ENCODE assay signal across 1 cellular context in the genomic region with DNA sequence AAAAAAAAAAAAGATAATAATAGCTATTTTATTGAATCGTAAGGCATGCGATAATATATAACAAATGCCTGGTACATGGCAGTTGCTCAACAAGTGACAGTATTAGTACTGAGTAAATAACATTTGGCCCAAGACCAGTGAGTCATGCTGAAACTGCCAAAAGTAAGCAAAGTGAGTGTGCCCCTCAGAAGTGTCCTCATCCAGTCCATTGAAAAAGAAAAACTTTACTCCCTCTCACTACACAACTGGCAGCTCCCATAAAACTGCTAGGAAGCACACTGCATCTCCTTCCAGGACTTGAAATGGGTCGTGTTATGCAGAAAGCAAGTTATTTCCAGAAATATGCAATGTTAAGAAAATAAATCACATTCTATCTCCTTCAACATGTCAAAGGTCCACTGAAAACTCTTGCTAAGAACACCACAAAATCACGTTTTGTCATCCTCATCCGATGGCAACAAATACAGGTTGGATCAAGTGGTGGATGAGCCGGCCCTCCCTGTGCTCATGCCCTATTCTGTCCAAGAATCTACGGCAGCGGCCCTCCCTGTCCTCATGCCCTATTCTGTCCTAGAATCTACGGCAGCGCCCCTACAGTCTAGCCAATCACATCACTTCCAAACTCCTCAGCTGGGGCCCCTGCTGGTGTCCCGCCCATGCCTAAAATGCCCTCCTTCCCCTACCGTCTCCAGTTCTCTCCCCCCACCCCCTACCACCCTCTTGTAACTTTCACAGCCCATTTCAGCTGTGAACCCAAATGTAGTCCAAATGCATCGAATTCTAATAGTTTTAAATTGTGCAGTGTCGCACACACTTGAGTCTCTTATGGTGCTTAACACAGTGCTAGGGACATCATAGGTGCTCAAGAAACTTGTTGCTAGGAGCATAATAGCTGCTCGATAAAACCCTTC.
TF ChIP-seq lines count a peak whose summit lies in the region.

No MANE protein-coding gene starts in this region.

TF ChIP-seq in HepG2, 621 proteins besides CTCF, POLR2A, EP300 and RAD21 (continued from another document and continues in another):
- TF ChIP-seq, protein P1, sequence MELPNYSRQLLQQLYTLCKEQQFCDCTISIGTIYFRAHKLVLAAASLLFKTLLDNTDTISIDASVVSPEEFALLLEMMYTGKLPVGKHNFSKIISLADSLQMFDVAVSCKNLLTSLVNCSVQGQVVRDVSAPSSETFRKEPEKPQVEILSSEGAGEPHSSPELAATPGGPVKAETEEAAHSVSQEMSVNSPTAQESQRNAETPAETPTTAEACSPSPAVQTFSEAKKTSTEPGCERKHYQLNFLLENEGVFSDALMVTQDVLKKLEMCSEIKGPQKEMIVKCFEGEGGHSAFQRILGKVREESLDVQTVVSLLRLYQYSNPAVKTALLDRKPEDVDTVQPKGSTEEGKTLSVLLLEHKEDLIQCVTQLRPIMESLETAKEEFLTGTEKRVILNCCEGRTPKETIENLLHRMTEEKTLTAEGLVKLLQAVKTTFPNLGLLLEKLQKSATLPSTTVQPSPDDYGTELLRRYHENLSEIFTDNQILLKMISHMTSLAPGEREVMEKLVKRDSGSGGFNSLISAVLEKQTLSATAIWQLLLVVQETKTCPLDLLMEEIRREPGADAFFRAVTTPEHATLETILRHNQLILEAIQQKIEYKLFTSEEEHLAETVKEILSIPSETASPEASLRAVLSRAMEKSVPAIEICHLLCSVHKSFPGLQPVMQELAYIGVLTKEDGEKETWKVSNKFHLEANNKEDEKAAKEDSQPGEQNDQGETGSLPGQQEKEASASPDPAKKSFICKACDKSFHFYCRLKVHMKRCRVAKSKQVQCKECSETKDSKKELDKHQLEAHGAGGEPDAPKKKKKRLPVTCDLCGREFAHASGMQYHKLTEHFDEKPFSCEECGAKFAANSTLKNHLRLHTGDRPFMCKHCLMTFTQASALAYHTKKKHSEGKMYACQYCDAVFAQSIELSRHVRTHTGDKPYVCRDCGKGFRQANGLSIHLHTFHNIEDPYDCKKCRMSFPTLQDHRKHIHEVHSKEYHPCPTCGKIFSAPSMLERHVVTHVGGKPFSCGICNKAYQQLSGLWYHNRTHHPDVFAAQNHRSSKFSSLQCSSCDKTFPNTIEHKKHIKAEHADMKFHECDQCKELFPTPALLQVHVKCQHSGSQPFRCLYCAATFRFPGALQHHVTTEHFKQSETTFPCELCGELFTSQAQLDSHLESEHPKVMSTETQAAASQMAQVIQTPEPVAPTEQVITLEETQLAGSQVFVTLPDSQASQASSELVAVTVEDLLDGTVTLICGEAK (IDR thresholded peaks at IDR 0.05): peak; percentile 91
- TF ChIP-seq, protein P1 (CRISPR knock-in tag; IDR thresholded peaks at IDR 0.05): peak; percentile 98
- TF ChIP-seq ETV5 (CRISPR knock-in tag; IDR thresholded peaks at IDR 0.05; ENCODE audit: borderline replicate concordance) (peak; percentile 24; the same call in 1 of the 2 replicates), NFIC (IDR thresholded peaks at IDR 0.05; ENCODE audit: low read length) (peak; percentile 56; the same call in 1 of the 2 replicates), RBM22 (optimal IDR thresholded peaks at IDR 0.05; ENCODE audit: low read length) (no peak), SNAPC2 (CRISPR knock-in tag; IDR thresholded peaks at IDR 0.05) (no peak), ZNF12 (CRISPR knock-in tag; IDR thresholded peaks at IDR 0.05) (peak; percentile 66; the same call in 1 of the 2 replicates), TCF12 (IDR thresholded peaks at IDR 0.05) (no peak), TCF12 (CRISPR knock-in tag; IDR thresholded peaks at IDR 0.05) (no peak), MZF1 (CRISPR knock-in tag; IDR thresholded peaks at IDR 0.05; ENCODE audit: borderline replicate concordance) (no peak), SIN3A (IDR thresholded peaks at IDR 0.05; ENCODE audit: borderline replicate concordance, low read depth, low read length) (0 out of 2 replicates have a peak, but pooled peaks have one; percentile 53), ZNF24 (IDR thresholded peaks at IDR 0.05) (0 out of 2 replicates have a peak, but pooled peaks have one; percentile 39), HDAC1 (CRISPR knock-in tag; IDR thresholded peaks at IDR 0.05) (peak; percentile 53), ZNF614 (CRISPR knock-in tag; IDR thresholded peaks at IDR 0.05; ENCODE audit: borderline replicate concordance) (0 out of 2 replicates have a peak, but pooled peaks have one; percentile 47), NR2C2 (CRISPR knock-in tag; IDR thresholded peaks at IDR 0.05; ENCODE audit: borderline replicate concordance) (no peak), SP1 (IDR thresholded peaks at IDR 0.05) (no peak), SP1 (CRISPR knock-in tag; IDR thresholded peaks at IDR 0.05) (0 out of 2 replicates have a peak, but pooled peaks have one; percentile 6), PHF5A (CRISPR knock-in tag; IDR thresholded peaks at IDR 0.05; ENCODE audit: low read depth, unreplicated experiment) (no peak), RARA (CRISPR knock-in tag; IDR thresholded peaks at IDR 0.05) (peak; percentile 58), MYNN (CRISPR knock-in tag; IDR thresholded peaks at IDR 0.05; ENCODE audit: low read depth) (no peak), SKI (IDR thresholded peaks at IDR 0.05; ENCODE audit: partially characterized antibody) (no peak), ZNF136 (CRISPR knock-in tag; IDR thresholded peaks at IDR 0.05; ENCODE audit: low read depth) (no peak)
- TF ChIP-seq, protein P2, sequence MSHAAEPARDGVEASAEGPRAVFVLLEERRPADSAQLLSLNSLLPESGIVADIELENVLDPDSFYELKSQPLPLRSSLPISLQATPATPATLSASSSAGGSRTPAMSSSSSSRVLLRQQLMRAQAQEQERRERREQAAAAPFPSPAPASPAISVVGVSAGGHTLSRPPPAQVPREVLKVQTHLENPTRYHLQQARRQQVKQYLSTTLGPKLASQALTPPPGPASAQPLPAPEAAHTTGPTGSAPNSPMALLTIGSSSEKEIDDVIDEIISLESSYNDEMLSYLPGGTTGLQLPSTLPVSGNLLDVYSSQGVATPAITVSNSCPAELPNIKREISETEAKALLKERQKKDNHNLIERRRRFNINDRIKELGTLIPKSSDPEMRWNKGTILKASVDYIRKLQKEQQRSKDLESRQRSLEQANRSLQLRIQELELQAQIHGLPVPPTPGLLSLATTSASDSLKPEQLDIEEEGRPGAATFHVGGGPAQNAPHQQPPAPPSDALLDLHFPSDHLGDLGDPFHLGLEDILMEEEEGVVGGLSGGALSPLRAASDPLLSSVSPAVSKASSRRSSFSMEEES (CRISPR knock-in tag; IDR thresholded peaks at IDR 0.05): 0 out of 2 replicates have a peak, but pooled peaks have one; percentile 35
- TF ChIP-seq, protein P3, sequence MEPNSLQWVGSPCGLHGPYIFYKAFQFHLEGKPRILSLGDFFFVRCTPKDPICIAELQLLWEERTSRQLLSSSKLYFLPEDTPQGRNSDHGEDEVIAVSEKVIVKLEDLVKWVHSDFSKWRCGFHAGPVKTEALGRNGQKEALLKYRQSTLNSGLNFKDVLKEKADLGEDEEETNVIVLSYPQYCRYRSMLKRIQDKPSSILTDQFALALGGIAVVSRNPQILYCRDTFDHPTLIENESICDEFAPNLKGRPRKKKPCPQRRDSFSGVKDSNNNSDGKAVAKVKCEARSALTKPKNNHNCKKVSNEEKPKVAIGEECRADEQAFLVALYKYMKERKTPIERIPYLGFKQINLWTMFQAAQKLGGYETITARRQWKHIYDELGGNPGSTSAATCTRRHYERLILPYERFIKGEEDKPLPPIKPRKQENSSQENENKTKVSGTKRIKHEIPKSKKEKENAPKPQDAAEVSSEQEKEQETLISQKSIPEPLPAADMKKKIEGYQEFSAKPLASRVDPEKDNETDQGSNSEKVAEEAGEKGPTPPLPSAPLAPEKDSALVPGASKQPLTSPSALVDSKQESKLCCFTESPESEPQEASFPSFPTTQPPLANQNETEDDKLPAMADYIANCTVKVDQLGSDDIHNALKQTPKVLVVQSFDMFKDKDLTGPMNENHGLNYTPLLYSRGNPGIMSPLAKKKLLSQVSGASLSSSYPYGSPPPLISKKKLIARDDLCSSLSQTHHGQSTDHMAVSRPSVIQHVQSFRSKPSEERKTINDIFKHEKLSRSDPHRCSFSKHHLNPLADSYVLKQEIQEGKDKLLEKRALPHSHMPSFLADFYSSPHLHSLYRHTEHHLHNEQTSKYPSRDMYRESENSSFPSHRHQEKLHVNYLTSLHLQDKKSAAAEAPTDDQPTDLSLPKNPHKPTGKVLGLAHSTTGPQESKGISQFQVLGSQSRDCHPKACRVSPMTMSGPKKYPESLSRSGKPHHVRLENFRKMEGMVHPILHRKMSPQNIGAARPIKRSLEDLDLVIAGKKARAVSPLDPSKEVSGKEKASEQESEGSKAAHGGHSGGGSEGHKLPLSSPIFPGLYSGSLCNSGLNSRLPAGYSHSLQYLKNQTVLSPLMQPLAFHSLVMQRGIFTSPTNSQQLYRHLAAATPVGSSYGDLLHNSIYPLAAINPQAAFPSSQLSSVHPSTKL (CRISPR knock-in tag; IDR thresholded peaks at IDR 0.05): peak; percentile 87
- TF ChIP-seq, protein P4, sequence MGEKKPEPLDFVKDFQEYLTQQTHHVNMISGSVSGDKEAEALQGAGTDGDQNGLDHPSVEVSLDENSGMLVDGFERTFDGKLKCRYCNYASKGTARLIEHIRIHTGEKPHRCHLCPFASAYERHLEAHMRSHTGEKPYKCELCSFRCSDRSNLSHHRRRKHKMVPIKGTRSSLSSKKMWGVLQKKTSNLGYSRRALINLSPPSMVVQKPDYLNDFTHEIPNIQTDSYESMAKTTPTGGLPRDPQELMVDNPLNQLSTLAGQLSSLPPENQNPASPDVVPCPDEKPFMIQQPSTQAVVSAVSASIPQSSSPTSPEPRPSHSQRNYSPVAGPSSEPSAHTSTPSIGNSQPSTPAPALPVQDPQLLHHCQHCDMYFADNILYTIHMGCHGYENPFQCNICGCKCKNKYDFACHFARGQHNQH (CRISPR knock-in tag; IDR thresholded peaks at IDR 0.05): 0 out of 2 replicates have a peak, but pooled peaks have one; percentile 52
- TF ChIP-seq, protein P5, sequence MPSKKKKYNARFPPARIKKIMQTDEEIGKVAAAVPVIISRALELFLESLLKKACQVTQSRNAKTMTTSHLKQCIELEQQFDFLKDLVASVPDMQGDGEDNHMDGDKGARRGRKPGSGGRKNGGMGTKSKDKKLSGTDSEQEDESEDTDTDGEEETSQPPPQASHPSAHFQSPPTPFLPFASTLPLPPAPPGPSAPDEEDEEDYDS (CRISPR knock-in tag; IDR thresholded peaks at IDR 0.05): 0 out of 2 replicates have a peak, but pooled peaks have one; percentile 31
- TF ChIP-seq, protein P6, sequence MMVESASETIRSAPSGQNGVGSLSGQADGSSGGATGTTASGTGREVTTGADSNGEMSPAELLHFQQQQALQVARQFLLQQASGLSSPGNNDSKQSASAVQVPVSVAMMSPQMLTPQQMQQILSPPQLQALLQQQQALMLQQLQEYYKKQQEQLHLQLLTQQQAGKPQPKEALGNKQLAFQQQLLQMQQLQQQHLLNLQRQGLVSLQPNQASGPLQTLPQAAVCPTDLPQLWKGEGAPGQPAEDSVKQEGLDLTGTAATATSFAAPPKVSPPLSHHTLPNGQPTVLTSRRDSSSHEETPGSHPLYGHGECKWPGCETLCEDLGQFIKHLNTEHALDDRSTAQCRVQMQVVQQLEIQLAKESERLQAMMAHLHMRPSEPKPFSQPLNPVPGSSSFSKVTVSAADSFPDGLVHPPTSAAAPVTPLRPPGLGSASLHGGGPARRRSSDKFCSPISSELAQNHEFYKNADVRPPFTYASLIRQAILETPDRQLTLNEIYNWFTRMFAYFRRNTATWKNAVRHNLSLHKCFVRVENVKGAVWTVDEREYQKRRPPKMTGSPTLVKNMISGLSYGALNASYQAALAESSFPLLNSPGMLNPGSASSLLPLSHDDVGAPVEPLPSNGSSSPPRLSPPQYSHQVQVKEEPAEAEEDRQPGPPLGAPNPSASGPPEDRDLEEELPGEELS (CRISPR knock-in tag; IDR thresholded peaks at IDR 0.05): peak; percentile 51; the same call in 1 of the 2 replicates
- TF ChIP-seq, protein P7, sequence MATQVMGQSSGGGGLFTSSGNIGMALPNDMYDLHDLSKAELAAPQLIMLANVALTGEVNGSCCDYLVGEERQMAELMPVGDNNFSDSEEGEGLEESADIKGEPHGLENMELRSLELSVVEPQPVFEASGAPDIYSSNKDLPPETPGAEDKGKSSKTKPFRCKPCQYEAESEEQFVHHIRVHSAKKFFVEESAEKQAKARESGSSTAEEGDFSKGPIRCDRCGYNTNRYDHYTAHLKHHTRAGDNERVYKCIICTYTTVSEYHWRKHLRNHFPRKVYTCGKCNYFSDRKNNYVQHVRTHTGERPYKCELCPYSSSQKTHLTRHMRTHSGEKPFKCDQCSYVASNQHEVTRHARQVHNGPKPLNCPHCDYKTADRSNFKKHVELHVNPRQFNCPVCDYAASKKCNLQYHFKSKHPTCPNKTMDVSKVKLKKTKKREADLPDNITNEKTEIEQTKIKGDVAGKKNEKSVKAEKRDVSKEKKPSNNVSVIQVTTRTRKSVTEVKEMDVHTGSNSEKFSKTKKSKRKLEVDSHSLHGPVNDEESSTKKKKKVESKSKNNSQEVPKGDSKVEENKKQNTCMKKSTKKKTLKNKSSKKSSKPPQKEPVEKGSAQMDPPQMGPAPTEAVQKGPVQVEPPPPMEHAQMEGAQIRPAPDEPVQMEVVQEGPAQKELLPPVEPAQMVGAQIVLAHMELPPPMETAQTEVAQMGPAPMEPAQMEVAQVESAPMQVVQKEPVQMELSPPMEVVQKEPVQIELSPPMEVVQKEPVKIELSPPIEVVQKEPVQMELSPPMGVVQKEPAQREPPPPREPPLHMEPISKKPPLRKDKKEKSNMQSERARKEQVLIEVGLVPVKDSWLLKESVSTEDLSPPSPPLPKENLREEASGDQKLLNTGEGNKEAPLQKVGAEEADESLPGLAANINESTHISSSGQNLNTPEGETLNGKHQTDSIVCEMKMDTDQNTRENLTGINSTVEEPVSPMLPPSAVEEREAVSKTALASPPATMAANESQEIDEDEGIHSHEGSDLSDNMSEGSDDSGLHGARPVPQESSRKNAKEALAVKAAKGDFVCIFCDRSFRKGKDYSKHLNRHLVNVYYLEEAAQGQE (IDR thresholded peaks at IDR 0.05; ENCODE audit: borderline replicate concordance in 1 of 2, low read depth in 1 of 2, low read length in 2 of 2): 0 out of 4 replicates have a peak, but pooled peaks of 1 of the 2 experiments have one; percentile 21
